21 cellular contexts compared by ENCODE assay signal in the genomic region with DNA sequence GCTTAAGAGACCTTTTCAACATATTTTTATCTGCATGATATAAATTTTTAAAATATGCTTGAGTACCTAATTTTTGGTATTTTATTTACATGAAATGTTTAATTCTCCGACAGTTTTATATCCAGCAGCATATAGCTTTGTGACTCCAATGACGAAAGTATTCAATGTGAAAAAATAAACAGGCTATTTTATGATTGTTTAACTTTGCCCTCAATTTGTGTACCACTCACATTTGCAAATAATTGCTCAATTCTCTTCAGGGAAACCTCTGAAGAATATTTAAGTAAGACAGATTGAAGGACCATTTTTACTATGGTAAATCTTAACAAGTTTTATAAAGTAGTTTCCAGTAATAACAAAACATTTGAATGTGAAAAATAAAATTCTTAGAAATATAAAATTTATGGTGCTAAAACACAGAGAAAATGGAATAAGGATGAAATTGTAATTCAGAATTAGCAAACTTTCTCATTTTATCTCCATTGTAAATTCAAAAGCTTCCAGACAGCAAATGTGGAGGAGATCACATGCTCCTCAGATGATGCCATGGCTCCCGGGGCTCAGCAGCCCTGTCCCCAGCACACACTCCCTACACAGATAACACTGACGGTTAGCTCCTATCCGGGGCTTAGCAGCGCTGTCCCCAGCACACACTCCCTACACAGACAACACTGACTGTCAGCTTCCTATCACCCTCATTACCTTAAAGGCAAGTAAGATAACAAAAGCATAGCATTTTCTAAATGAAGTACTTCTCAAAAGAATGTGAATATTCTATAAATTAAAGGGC.
"Had no signal": no experiment of that assay in that cellular context is flagged by ENCODE, and none has a peak within 500 bp of the region (broad histone marks: within the 10 kb centered on the region; RNA-seq: fewer than 3 reads in every experiment).

No MANE protein-coding gene starts in this region.

- ATAC-seq: activated CD4-positive, CD25-positive, alpha-beta regulatory T cell treated with anti-CD3 and anti-CD28 coated beads, Interleukin-2, amount 50 U/mL, for 24 hours; activated CD8-positive, alpha-beta T cell treated with anti-CD3 and anti-CD28 coated beads for 36 hours; activated T-cell treated with anti-CD3 and anti-CD28 coated beads, Interleukin-2, amount 50 U/mL, for 72 hours; PC-3; SK-N-SH treated with all-trans-retinoic acid at 6 μM for 48 hours had no signal

- DNase-seq: activated CD4-positive, alpha-beta T cell treated with anti-CD3 and anti-CD28 coated beads for 4 hours; activated CD8-positive, alpha-beta memory T cell treated with anti-CD3 and anti-CD28 coated beads, Interleukin-2, amount 50 U/mL, for 4 hours; activated CD8-positive, alpha-beta T cell treated with anti-CD3 and anti-CD28 coated beads for 36 hours; activated gamma-delta T cell treated with Interleukin-2 at 50 U/mL for 16 hours; activated naive CD4-positive, alpha-beta T cell treated with anti-CD3 and anti-CD28 coated beads, Interleukin-2, amount 10 ng/mL, durations not matched to agents 7 days and 5 days; activated naive CD8-positive, alpha-beta T cell treated with anti-CD3 and anti-CD28 coated beads for 36 hours; activated T-cell treated with anti-CD3 and anti-CD28 coated beads, Interleukin-2, amount 50 U/mL, for 72 hours; brain microvascular endothelial cell; IMR-90; MG63; NCI-H1105; NCI-H1436; NCI-H1694 treated with DMSO at 0.1 percent for 48 hours; NCI-H2029 treated with DMSO at 0.1 percent for 48 hours; NCI-H345; NCI-H510A; NCI-H526 treated with DMSO at 0.1 percent for 48 hours; PC-3; SHP77 had no signal
